ENCODE assay signal across 10 cellular contexts in the genomic region with DNA sequence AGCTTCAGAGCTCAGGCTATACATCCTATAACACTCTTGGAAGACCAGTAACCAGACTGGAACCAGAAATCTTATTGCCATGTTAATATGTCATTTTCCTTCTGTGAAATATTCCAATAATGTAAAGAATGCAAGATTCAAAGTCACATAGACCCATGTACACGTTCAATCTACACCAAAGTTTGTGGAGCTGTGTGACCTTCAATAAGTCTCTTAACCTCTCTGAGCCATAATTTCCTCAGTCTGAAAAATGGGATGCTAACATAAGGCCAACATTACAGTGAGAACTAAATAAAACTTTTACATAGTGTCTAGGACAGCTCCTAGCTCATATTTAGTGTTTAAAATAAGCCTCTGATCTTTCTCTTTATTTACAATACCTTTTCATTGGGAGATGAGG.
DNase-seq lines count a peak whose midpoint lies in the region; ATAC-seq and TF ChIP-seq lines count a peak whose summit lies in the region.
"Had no signal": no experiment of that assay in that cellular context is flagged by ENCODE, and none has a peak within 500 bp of the region (broad histone marks: within the 10 kb centered on the region; RNA-seq: fewer than 3 reads in every experiment).

No MANE protein-coding gene starts in this region.

- peaks cover 0 to 15% (median 0%) of the 10 kb centered on the region in 9 donors for H3K36me3 ChIP-seq in heart right ventricle
- H3K36me3 ChIP-seq in adipocyte (ENCODE audit: control insufficient read depth, insufficient read depth, low read length, severe bottlenecking), result no peaks in the 10 kb centered on the region
- H3K36me3 ChIP-seq in upper lobe of left lung, result no peaks in the 10 kb centered on the region

- TF ChIP-seq CTCF in heart right ventricle (IDR thresholded peaks at IDR 0.05), result no peak
- no peak for TF ChIP-seq CTCF in mesothelial cell of epicardium (IDR thresholded peaks at IDR 0.05; ENCODE audit: unreplicated experiment)
- TF ChIP-seq CTCF in upper lobe of left lung (IDR thresholded peaks at IDR 0.05), result no peak
- no peak for TF ChIP-seq CTCF in dorsolateral prefrontal cortex (IDR thresholded peaks at IDR 0.05 in 54 of 56, conservative IDR thresholded peaks at IDR 0.05 in 2 of 56; ENCODE audit: low read depth in 1 of 56, partially characterized antibody in 56 of 56)

- no peak overlapping the region for H3K4me3 Mint-ChIP-seq in mesothelial cell of epicardium

- DNase-seq in heart right ventricle (no peak), Right ventricle myocardium inferior (ENCODE audit: missing footprints) (no peak), adipocyte (ENCODE audit: low read depth) (peak; percentile 14), mesothelial cell of epicardium (ENCODE audit: low spot score in 2 of 2, unreplicated experiment in 2 of 2) (no peak), upper lobe of left lung (no peak), dorsolateral prefrontal cortex (no peak)

- H3K4me1 ChIP-seq in heart right ventricle (peaks cover 10 to 63% (median 27%) of the 10 kb centered on the region in 9 donors), adipocyte (ENCODE audit: control insufficient read depth, insufficient read depth, low read length) (peaks cover 33% of the 10 kb centered on the region), upper lobe of left lung (peaks cover 39 to 45% (median 41%) of the 10 kb centered on the region in 4 donors)

- no peaks in the 10 kb centered on the region for H3K9me3 Mint-ChIP-seq in mesothelial cell of epicardium

- H3K27ac Mint-ChIP-seq in mesothelial cell of epicardium, result peak overlapping the region; percentile 71
- H3K27ac Mint-ChIP-seq: progenitor cell of endocrine pancreas had no signal

- 58 to 68% methylated on average over 1 of the region's 1 CpG for WGBS in heart right ventricle, 2 donors
- 56 to 73% methylated on average over 1 of the region's 1 CpG for WGBS in upper lobe of left lung, 2 donors

- TF ChIP-seq POLR2A in upper lobe of left lung (IDR thresholded peaks at IDR 0.05), result no peak

- H3K36me3 Mint-ChIP-seq in mesothelial cell of epicardium, result no peaks in the 10 kb centered on the region

- intact Hi-C loops in heart right ventricle (cut with DNase I), result loop anchor here in 5 of 10 donors (1.0 to 10.0 kb wide), 4 partner anchors 32 to 70 kb away; a partner anchor contains a TSS
- intact Hi-C loops in Right ventricle myocardium inferior (cut with DNase I), result loop anchor here (1.0 to 5.0 kb wide), 3 partner anchors 45 to 210 kb away; no protein-coding TSS in a partner anchor
- intact Hi-C loops in dorsolateral prefrontal cortex (cut with DNase I), result no loop called here

- H3K9ac ChIP-seq in adipocyte (ENCODE audit: low read length), result peak overlapping the region; percentile 44

- peaks cover 18% of the 10 kb centered on the region for H3K4me1 Mint-ChIP-seq in mesothelial cell of epicardium

- H3K9me3 ChIP-seq in heart right ventricle (no peaks in the 10 kb centered on the region), adipocyte (ENCODE audit: control insufficient read depth, low read length) (no peaks in the 10 kb centered on the region), upper lobe of left lung (no peaks in the 10 kb centered on the region)

- H3K4me3 ChIP-seq in heart right ventricle (peak overlapping the region in 1 of 10 donors; percentile 46), adipocyte (ENCODE audit: low read length) (peak overlapping the region; percentile 20), upper lobe of left lung (peak overlapping the region in 1 of 4 donors; percentile 9), dorsolateral prefrontal cortex (no peak overlapping the region)

- H3K27me3 ChIP-seq in heart right ventricle, result no peaks in the 10 kb centered on the region
- no peaks in the 10 kb centered on the region for H3K27me3 ChIP-seq in adipocyte (replicated peaks; ENCODE audit: control insufficient read depth, insufficient read depth, low read length)
- no peaks in the 10 kb centered on the region for H3K27me3 ChIP-seq in upper lobe of left lung
- H3K27me3 ChIP-seq in dorsolateral prefrontal cortex, result no peaks in the 10 kb centered on the region

- no peak for TF ChIP-seq EP300 in upper lobe of left lung (IDR thresholded peaks at IDR 0.05)

- H3K27me3 Mint-ChIP-seq in mesothelial cell of epicardium (ENCODE audit: low read depth), result no peaks in the 10 kb centered on the region
- H3K27me3 Mint-ChIP-seq: progenitor cell of endocrine pancreas had no signal

- ATAC-seq in heart right ventricle (no peak), Right ventricle myocardium inferior (no peak), upper lobe of left lung (ENCODE audit: low FRiP score in 2 of 2) (no peak), GM21737 (IDR thresholded peaks at IDR 0.05; ENCODE audit: unreplicated experiment) (no peak), HG03139 (IDR thresholded peaks at IDR 0.05; ENCODE audit: unreplicated experiment) (no peak)

- H3K27ac ChIP-seq in heart right ventricle (peak overlapping the region; percentile 34 to 93 (median 74)), upper lobe of left lung (peak overlapping the region; percentile 85 to 91 (median 88)), dorsolateral prefrontal cortex (peak overlapping the region in 22 of 59 donors; percentile 5 to 85 (median 64))
- H3K27ac ChIP-seq: C4-2B had no signal
